8 cellular contexts compared by ENCODE assay signal in genomic region chr1:241532173-241532553, GRCh38. TPM values are rescaled to one million over a fixed set of nuclear protein-coding genes. Genes with fewer than 3 reads are reported as not detected.
DNase-seq lines count a peak whose midpoint lies in the region; ATAC-seq and TF ChIP-seq lines count a peak whose summit lies in the region.

Gene KMO, plus strand, starts transcription at chr1:241532378. Its CDS starts 67 bp downstream, at chr1:241532445.

- no peaks in the 10 kb centered on the region for H3K27me3 ChIP-seq in skeletal muscle tissue (ENCODE audit: control insufficient read depth in 3 of 3, insufficient read depth in 3 of 3, low read length in 3 of 3)

- no peaks in the 10 kb centered on the region for H3K4me1 ChIP-seq in skeletal muscle tissue (ENCODE audit: control insufficient read depth in 3 of 3, insufficient read depth in 3 of 3, low read length in 3 of 3)

- peak; percentile 34 for DNase-seq in A172 (ENCODE audit: low spot score)
- peak in 1 of 2 donors; percentile 42 for DNase-seq in foreskin fibroblast
- DNase-seq in iPS-NIHi7 (ENCODE audit: extremely low spot score): no peak
- DNase-seq in T-helper 9 cell: no peak

- H3K4me3 ChIP-seq in foreskin fibroblast (ENCODE audit: low read depth in 1 of 2, low read length in 2 of 2) (peak within 1 kb of the TSS; percentile 44 to 67), skeletal muscle tissue (ENCODE audit: low read length in 3 of 3) (peak within 1 kb of the TSS; percentile 58 to 91 (median 64))

- ATAC-seq in GM18519 (IDR thresholded peaks at IDR 0.05; ENCODE audit: low FRiP score, unreplicated experiment) (peak; percentile 24), HG03045 (IDR thresholded peaks at IDR 0.05; ENCODE audit: unreplicated experiment) (peak; percentile 32), SK-N-SH treated with all-trans-retinoic acid at 6 μM for 48 hours (peak; percentile 36; the same call in 2 of the 3 replicates)

- no peaks in the 10 kb centered on the region for H3K36me3 ChIP-seq in skeletal muscle tissue (ENCODE audit: control insufficient read depth in 3 of 3, insufficient read depth in 3 of 3, low read length in 3 of 3)

- peak within 1 kb of the TSS; percentile 57 to 75 (median 57) for H3K9ac ChIP-seq in skeletal muscle tissue (ENCODE audit: low read depth in 1 of 3, low read length in 3 of 3)

- no peaks in the 10 kb centered on the region for H3K9me3 ChIP-seq in skeletal muscle tissue (ENCODE audit: control insufficient read depth in 3 of 3, low read length in 3 of 3)

- no peak for TF ChIP-seq CTCF in foreskin fibroblast (IDR thresholded peaks at IDR 0.05; ENCODE audit: low read depth, low read length)

- H3K27ac ChIP-seq in skeletal muscle tissue (ENCODE audit: low read depth, low read length): no peak within 1 kb of the TSS

TF ChIP-seq in SK-N-SH treated with all-trans-retinoic acid at 6 μM for 48 hours, 23 proteins besides CTCF, POLR2A, EP300 and RAD21:
- TF ChIP-seq ZNF70 (CRISPR knock-in tag; IDR thresholded peaks at IDR 0.05): no peak
- TF ChIP-seq ZNF565 (CRISPR knock-in tag; conservative IDR thresholded peaks at IDR 0.05; ENCODE audit: low read depth): no peak
- no peak for TF ChIP-seq ISL1 (CRISPR knock-in tag; IDR thresholded peaks at IDR 0.05)
- no peak for TF ChIP-seq ZFP30 (CRISPR knock-in tag; IDR thresholded peaks at IDR 0.05)
- no peak for TF ChIP-seq SNAI2 (CRISPR knock-in tag; IDR thresholded peaks at IDR 0.05)
- TF ChIP-seq OSR1 (CRISPR knock-in tag; IDR thresholded peaks at IDR 0.05): no peak
- TF ChIP-seq ZC3H10 (CRISPR knock-in tag; IDR thresholded peaks at IDR 0.05): no peak
- TF ChIP-seq CREB5 (CRISPR knock-in tag; IDR thresholded peaks at IDR 0.05; ENCODE audit: low read depth): no peak
- no peak for TF ChIP-seq CSRNP3 (CRISPR knock-in tag; IDR thresholded peaks at IDR 0.05)
- no peak for TF ChIP-seq TOX (CRISPR knock-in tag; IDR thresholded peaks at IDR 0.05; ENCODE audit: borderline replicate concordance)

RNA-seq across cellular contexts. Expression of gene KMO, which starts in this region (rescaled TPM):
- total RNA-seq in A172 (2014; rRNA removed; shearing (Covaris generic)): 2.4 TPM in 1 of 2 replicates, not detected in the other
- total RNA-seq in skeletal muscle tissue: 0.52 TPM
